Comparison of ENCODE assay signal across 20 cellular contexts in the genomic region with DNA sequence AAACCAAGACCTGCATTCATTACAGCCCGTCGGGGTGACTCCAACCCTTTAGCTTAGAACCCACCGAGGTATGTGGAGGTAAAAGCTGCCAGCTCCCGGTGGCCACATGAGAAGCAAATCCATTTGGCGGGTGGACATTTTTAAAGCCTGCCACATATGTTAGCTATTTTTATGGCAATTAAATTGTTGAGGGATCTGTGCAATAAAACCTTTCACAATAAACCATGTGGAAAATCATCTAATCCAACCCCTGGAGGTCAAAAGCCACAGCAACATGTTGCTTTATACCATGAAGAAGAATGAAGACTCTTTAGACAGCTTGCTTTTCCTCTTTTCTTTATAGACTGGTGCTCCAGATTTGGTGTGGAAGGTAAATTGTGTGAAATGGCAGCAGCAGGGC.
"Had no signal": no experiment of that assay in that cellular context is flagged by ENCODE, and none has a peak within 500 bp of the region (broad histone marks: within the 10 kb centered on the region; RNA-seq: fewer than 3 reads in every experiment).

No MANE protein-coding gene starts in this region.

- DNase-seq: cortex of kidney; dorsolateral prefrontal cortex; effector CD8-positive, alpha-beta T cell; gastrocnemius medialis; glutamatergic neuron; islet precursor cell; mammary epithelial cell; naive thymus-derived CD4-positive, alpha-beta T cell; occipital lobe; pancreas; right cardiac atrium; small intestine; stimulated activated CD4-positive, alpha-beta T cell treated with anti-CD3 and anti-CD28 coated beads, Interleukin-12 subunit alpha, Interleukin-12 subunit beta, amount 100 ng/mL, for 4 hours; stimulated activated naive CD4-positive, alpha-beta T cell; stomach; substantia nigra; transverse colon had no signal

- H3K9me3 Mint-ChIP-seq: naive thymus-derived CD4-positive, alpha-beta T cell had no signal

- H3K27me3 ChIP-seq: dorsolateral prefrontal cortex, gastrocnemius medialis, pancreas, stomach, transverse colon had no signal

- H3K27ac ChIP-seq: dorsolateral prefrontal cortex, gastrocnemius medialis, pancreas, stomach, thoracic aorta, transverse colon had no signal

- H3K27me3 Mint-ChIP-seq: progenitor cell of endocrine pancreas had no signal

- ATAC-seq: gastrocnemius medialis; left lobe of liver; naive thymus-derived CD4-positive, alpha-beta T cell; pancreas; right cardiac atrium had no signal

- H3K36me3 ChIP-seq: gastrocnemius medialis, pancreas, stomach, thoracic aorta, transverse colon had no signal

- H3K4me3 ChIP-seq: dorsolateral prefrontal cortex, gastrocnemius medialis, pancreas, stomach, thoracic aorta, transverse colon had no signal

- H3K4me1 ChIP-seq: gastrocnemius medialis, pancreas, transverse colon had no signal

- H3K4me3 Mint-ChIP-seq: naive thymus-derived CD4-positive, alpha-beta T cell had no signal

- H3K9me3 ChIP-seq: gastrocnemius medialis, pancreas, stomach, thoracic aorta, transverse colon had no signal

- H3K27ac Mint-ChIP-seq: naive thymus-derived CD4-positive, alpha-beta T cell; progenitor cell of endocrine pancreas had no signal
